ENCODE assay signal across 15 cellular contexts in genomic region chr6:144870796-144871195, GRCh38.
A peak's percentile ranks its signal among the peaks of the same experiment; 100 is the strongest.
DNase-seq lines count a peak whose midpoint lies in the region; ATAC-seq and TF ChIP-seq lines count a peak whose summit lies in the region.
"Had no signal": no experiment of that assay in that cellular context is flagged by ENCODE, and none has a peak within 500 bp of the region (broad histone marks: within the 10 kb centered on the region; RNA-seq: fewer than 3 reads in every experiment).

No MANE protein-coding gene starts in this region.

- H3K36me3 ChIP-seq in HUES48 (ENCODE audit: control insufficient read depth, insufficient read depth, low read length) (no peaks in the 10 kb centered on the region), NT2/D1 (ENCODE audit: insufficient read depth, insufficient read length, low read length) (no peaks in the 10 kb centered on the region), endodermal cell (ENCODE audit: control insufficient read depth, insufficient read depth, low read length) (no peaks in the 10 kb centered on the region)
- H3K36me3 ChIP-seq: BE2C had no signal

- H3K27ac Mint-ChIP-seq in endodermal cell: no peak overlapping the region
- H3K27ac Mint-ChIP-seq: CD4-positive, alpha-beta memory T cell had no signal

- H3K9ac ChIP-seq in HUES48 (ENCODE audit: low read depth, low read length): no peak overlapping the region
- no peak overlapping the region for H3K9ac ChIP-seq in NT2/D1 (ENCODE audit: insufficient read length, low read depth)
- no peak overlapping the region for H3K9ac ChIP-seq in endodermal cell (ENCODE audit: extremely low read depth, low read length, poor library complexity, severe bottlenecking)

- H3K9me3 ChIP-seq in HUES48 (ENCODE audit: control insufficient read depth, insufficient read depth, low read length): peaks cover 16% of the 10 kb centered on the region
- peaks cover 20% of the 10 kb centered on the region for H3K9me3 ChIP-seq in NT2/D1 (ENCODE audit: insufficient read depth, low read length)
- peaks cover 48% of the 10 kb centered on the region for H3K9me3 ChIP-seq in endodermal cell (ENCODE audit: control insufficient read depth, low read length)
- H3K9me3 ChIP-seq: A549, BE2C had no signal

- no peak for TF ChIP-seq CTCF in endodermal cell (conservative IDR thresholded peaks at IDR 0.05)

- H3K27me3 ChIP-seq in HUES48 (ENCODE audit: control insufficient read depth, insufficient read depth, low read length): no peaks in the 10 kb centered on the region
- no peaks in the 10 kb centered on the region for H3K27me3 ChIP-seq in NT2/D1 (ENCODE audit: insufficient read depth, insufficient read length)
- H3K27me3 ChIP-seq in endodermal cell (ENCODE audit: control insufficient read depth, insufficient read depth, low read length, poor library complexity, severe bottlenecking): no peaks in the 10 kb centered on the region
- H3K27me3 ChIP-seq: BE2C had no signal

- no peak for ATAC-seq in HG03139 (IDR thresholded peaks at IDR 0.05; ENCODE audit: unreplicated experiment)
- no peak for ATAC-seq in GM21528 (IDR thresholded peaks at IDR 0.05; ENCODE audit: low FRiP score, unreplicated experiment)
- ATAC-seq: A549, HCT116 had no signal

- peaks cover 25% of the 10 kb centered on the region for H3K4me1 ChIP-seq in HUES48 (ENCODE audit: control insufficient read depth, insufficient read depth, low read length)
- no peaks in the 10 kb centered on the region for H3K4me1 ChIP-seq in NT2/D1 (ENCODE audit: insufficient read depth, insufficient read length)
- no peaks in the 10 kb centered on the region for H3K4me1 ChIP-seq in endodermal cell (ENCODE audit: control insufficient read depth, insufficient read depth, low read length)
- H3K4me1 ChIP-seq: A549, BE2C had no signal

- peak; percentile 35 for DNase-seq in NT2/D1 (ENCODE audit: low read depth, low spot score)
- no peak for DNase-seq in endodermal cell
- DNase-seq in stimulated activated CD4-positive, alpha-beta T cell treated with anti-CD3 and anti-CD28 coated beads, Interleukin-2, amount 100 ng/mL, for 48 hours: no peak
- DNase-seq in COR-L47 (lab: John Stamatoyannopoulos, UW): no peak
- DNase-seq: BE2C; CD4-positive, alpha-beta memory T cell; DMS153; DND-41; GDM1 had no signal

- H3K27ac ChIP-seq in HUES48 (ENCODE audit: low read depth, low read length): peak overlapping the region; percentile 52
- H3K27ac ChIP-seq in endodermal cell (ENCODE audit: low read depth, low read length): no peak overlapping the region
- H3K27ac ChIP-seq: A549, C4-2B had no signal

- H3K4me3 Mint-ChIP-seq in endodermal cell: no peak overlapping the region
- H3K4me3 Mint-ChIP-seq: CD4-positive, alpha-beta memory T cell had no signal

- H3K9me3 Mint-ChIP-seq in endodermal cell: peaks cover 23% of the 10 kb centered on the region

- WGBS in endodermal cell (ENCODE audit: insufficient coverage in 1 of 2, insufficient read length in 1 of 2), 2 experiments: 49 to 86% methylated on average over 1 to 2 of the region's 2 CpGs

- H3K4me3 ChIP-seq in HUES48 (ENCODE audit: low read depth, low read length) (no peak overlapping the region), NT2/D1 (ENCODE audit: insufficient read length, low read depth) (no peak overlapping the region), endodermal cell (ENCODE audit: low read length) (peak overlapping the region; percentile 12)
- H3K4me3 ChIP-seq: A549 had no signal

- peaks cover 13% of the 10 kb centered on the region for H3K36me3 Mint-ChIP-seq in endodermal cell (ENCODE audit: low read depth)

- H3K4me1 Mint-ChIP-seq in endodermal cell: peaks cover 3% of the 10 kb centered on the region

- H3K27me3 Mint-ChIP-seq in endodermal cell (ENCODE audit: insufficient read depth): no peaks in the 10 kb centered on the region
